ENCODE assay signal across 28 cellular contexts in the genomic region with DNA sequence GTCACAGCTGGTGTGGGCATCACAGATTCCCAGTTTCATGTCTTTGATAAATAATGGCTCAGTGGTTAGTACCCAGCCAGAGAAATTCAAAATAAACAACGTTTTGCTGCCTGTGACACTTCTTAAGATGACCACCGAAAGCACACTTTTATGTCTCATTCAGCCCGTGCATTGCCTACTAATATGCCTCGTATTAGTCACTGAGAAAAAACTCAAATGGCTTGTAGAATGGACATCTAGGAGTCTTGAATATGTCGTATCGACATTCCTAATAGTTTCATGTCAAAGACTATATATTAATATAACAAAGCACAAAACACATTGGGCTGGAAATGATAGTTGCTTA.
"Had no signal": no experiment of that assay in that cellular context is flagged by ENCODE, and none has a peak within 500 bp of the region (broad histone marks: within the 10 kb centered on the region; RNA-seq: fewer than 3 reads in every experiment).

No MANE protein-coding gene starts in this region.

- H3K36me3 ChIP-seq: breast epithelium, Peyer's patch, SJSA1 had no signal

- H3K27me3 ChIP-seq: breast epithelium, Peyer's patch, SJSA1 had no signal

- H3K27me3 Mint-ChIP-seq: activated CD8-positive, alpha-beta T cell treated with anti-CD3 and anti-CD28 coated beads for 36 hours; activated naive CD4-positive, alpha-beta T cell treated with anti-CD3 and anti-CD28 coated beads, Interleukin-2, amount 10 ng/mL, durations not matched to agents 7 days and 5 days; activated naive CD8-positive, alpha-beta T cell treated with anti-CD3 and anti-CD28 coated beads for 36 hours had no signal

- H3K27ac ChIP-seq: breast epithelium, Peyer's patch, RWPE1, SJSA1 had no signal

- H3K9me3 ChIP-seq: breast epithelium, Peyer's patch, SJSA1 had no signal

- H3K4me1 Mint-ChIP-seq: activated naive CD4-positive, alpha-beta T cell treated with anti-CD3 and anti-CD28 coated beads, Interleukin-2, amount 10 ng/mL, durations not matched to agents 7 days and 5 days; activated naive CD8-positive, alpha-beta T cell treated with anti-CD3 and anti-CD28 coated beads for 36 hours had no signal

- H3K36me3 Mint-ChIP-seq: activated naive CD4-positive, alpha-beta T cell treated with anti-CD3 and anti-CD28 coated beads, Interleukin-2, amount 10 ng/mL, durations not matched to agents 7 days and 5 days; activated naive CD8-positive, alpha-beta T cell treated with anti-CD3 and anti-CD28 coated beads for 36 hours had no signal

- H3K4me3 ChIP-seq: breast epithelium, Peyer's patch, SJSA1 had no signal

- H3K4me1 ChIP-seq: breast epithelium had no signal

- H3K4me3 Mint-ChIP-seq: activated CD8-positive, alpha-beta T cell treated with anti-CD3 and anti-CD28 coated beads for 36 hours; activated naive CD4-positive, alpha-beta T cell treated with anti-CD3 and anti-CD28 coated beads, Interleukin-2, amount 10 ng/mL, durations not matched to agents 7 days and 5 days; activated naive CD8-positive, alpha-beta T cell treated with anti-CD3 and anti-CD28 coated beads for 36 hours; T-helper 2 cell treated with Interferon-gamma antibody and Interleukin-4, amounts not matched to agents 5 μg/mL and 100 μg/mL, for 36 hours had no signal

- ATAC-seq: activated CD4-positive, CD25-positive, alpha-beta regulatory T cell treated with anti-CD3 and anti-CD28 coated beads, Interleukin-2, amount 50 U/mL, for 24 hours; activated CD8-positive, alpha-beta T cell treated with anti-CD3 and anti-CD28 coated beads for 36 hours; activated T-cell treated with anti-CD3 and anti-CD28 coated beads, Interleukin-2, amount 50 U/mL, for 72 hours; SK-N-SH treated with all-trans-retinoic acid at 6 μM for 48 hours had no signal

- DNase-seq: activated CD4-positive, alpha-beta T cell treated with anti-CD3 and anti-CD28 coated beads for 4 hours; activated CD8-positive, alpha-beta memory T cell treated with anti-CD3 and anti-CD28 coated beads, Interleukin-2, amount 50 U/mL, for 4 hours; activated CD8-positive, alpha-beta T cell treated with anti-CD3 and anti-CD28 coated beads for 36 hours; activated gamma-delta T cell treated with Interleukin-2 at 50 U/mL for 16 hours; activated naive CD4-positive, alpha-beta T cell treated with anti-CD3 and anti-CD28 coated beads, Interleukin-2, amount 10 ng/mL, durations not matched to agents 7 days and 5 days; activated naive CD8-positive, alpha-beta T cell treated with anti-CD3 and anti-CD28 coated beads for 36 hours; activated T-cell treated with anti-CD3 and anti-CD28 coated beads, Interleukin-2, amount 50 U/mL, for 72 hours; caudate nucleus; NCI-H1092; NCI-H1417; NCI-H1930; NCI-H2171; NCI-H2227 treated with DMSO at 0.1 percent for 48 hours; NCI-H446 treated with DMSO at 0.1 percent for 48 hours; NCI-H524 treated with DMSO at 0.1 percent for 48 hours; NCI-H748 treated with DMSO at 0.1 percent for 48 hours; NK-92 treated with Interleukin-12 subunit alpha and Interleukin-12 subunit beta, amount 100 ng/mL, for 24 hours; OCI-M1; Peyer's patch; Right ventricle myocardium superior; SW 1271 had no signal

- H3K27ac Mint-ChIP-seq: activated CD8-positive, alpha-beta T cell treated with anti-CD3 and anti-CD28 coated beads for 36 hours; activated naive CD4-positive, alpha-beta T cell treated with anti-CD3 and anti-CD28 coated beads, Interleukin-2, amount 10 ng/mL, durations not matched to agents 7 days and 5 days; activated naive CD8-positive, alpha-beta T cell treated with anti-CD3 and anti-CD28 coated beads for 36 hours; activated T-cell treated with anti-CD3 and anti-CD28 coated beads, Interleukin-2, amount 50 U/mL, for 72 hours; activated T-helper 2 cell treated with anti-CD3 and anti-CD28 coated beads, Interferon-gamma antibody, Interleukin-2, Interleukin-4, amounts not matched to agents 10 μg/mL and 5 μg/mL and 100 μg/mL, durations not matched to agents 14 hours and 24 hours and 36 hours; T-helper 2 cell treated with Interferon-gamma antibody and Interleukin-4, amounts not matched to agents 5 μg/mL and 100 μg/mL, for 36 hours had no signal
